ENCODE assay signal across 22 cellular contexts in the genomic region with DNA sequence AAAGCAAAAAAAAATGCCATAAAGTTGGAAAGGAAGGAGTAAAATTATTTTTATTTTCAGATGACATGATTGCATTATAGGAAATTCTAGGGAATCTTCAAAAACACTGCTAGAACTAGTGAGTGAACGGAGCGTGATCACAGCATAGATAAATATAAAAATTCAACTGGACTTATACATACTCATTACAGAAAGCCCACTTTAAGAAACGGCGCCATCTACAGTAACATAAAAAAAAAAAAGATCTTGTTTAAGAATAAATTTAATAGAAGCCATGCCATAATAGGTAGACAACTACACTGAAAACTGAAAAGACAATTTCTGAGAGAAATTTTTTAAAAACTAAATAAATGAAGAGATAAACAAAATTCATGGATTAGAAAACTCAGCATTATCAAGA.
A peak's percentile ranks its signal among the peaks of the same experiment; 100 is the strongest.
DNase-seq lines count a peak whose midpoint lies in the region; ATAC-seq, FAIRE-seq and TF ChIP-seq lines count a peak whose summit lies in the region.
"Had no signal": no experiment of that assay in that cellular context is flagged by ENCODE, and none has a peak within 500 bp of the region (broad histone marks: within the 10 kb centered on the region; RNA-seq: fewer than 3 reads in every experiment).

No MANE protein-coding gene starts in this region.

- FAIRE-seq in D721Med (lab: Jason Lieb, UNC) = no peak
- peak; percentile 6 for FAIRE-seq in kidney (lab: Jason Lieb, UNC)
- FAIRE-seq: GM12891, HepG2 had no signal

- H4K20me1 ChIP-seq in OCI-LY7 (ENCODE audit: insufficient read depth, low read length) = no peaks in the 10 kb centered on the region

- CTCF ChIA-PET in OCI-LY7 (lab: Charles Lee; ENCODE audit: unreplicated experiment) = no interaction called here

- TF ChIP-seq CTCF in D721Med (IDR thresholded peaks at IDR 0.05; ENCODE audit: insufficient read depth, missing control alignments) = peak; percentile 21
- peak; percentile 61; the same call in 1 of the 2 replicates for TF ChIP-seq CTCF in OCI-LY7 (conservative IDR thresholded peaks at IDR 0.05; ENCODE audit: low read length)
- no peak for TF ChIP-seq CTCF in kidney (IDR thresholded peaks at IDR 0.05; ENCODE audit: borderline replicate concordance, extremely low read depth, insufficient read depth)
- no peak for TF ChIP-seq CTCF in mucosa of descending colon (IDR thresholded peaks at IDR 0.05)

- H3K4me1 ChIP-seq in OCI-LY7 (ENCODE audit: insufficient read depth, low read length, poor library complexity, severe bottlenecking) (no peaks in the 10 kb centered on the region), kidney (ENCODE audit: control insufficient read depth in 1 of 2, insufficient read depth in 1 of 2, low read depth in 1 of 2, low read length in 2 of 2) (no peaks in the 10 kb centered on the region), mucosa of descending colon (ENCODE audit: low read depth) (peaks cover 6% of the 10 kb centered on the region)
- H3K4me1 ChIP-seq: BLaER1 treated with 17β-estradiol and CSF1 and Interleukin-3, amounts not matched to agents 10 nM and 100 nM; right lobe of liver; upper lobe of right lung had no signal

- in situ Hi-C loops in KBM-7 (cut with MboI; ENCODE audit: low pct_unique_long_range_greater_than_20kb, low sequenced_read_pairs) = no loop called here

- POLR2A ChIA-PET in OCI-LY7 (lab: Charles Lee) = interaction anchor here (0.8 kb wide), 1 partner anchor 20 kb away, joined by 3 read pairs; no protein-coding TSS in a partner anchor

- no peak overlapping the region for H3K4me2 ChIP-seq in OCI-LY7 (ENCODE audit: low read length)
- H3K4me2 ChIP-seq: BLaER1 treated with 17β-estradiol and CSF1 and Interleukin-3, amounts not matched to agents 10 nM and 100 nM had no signal

- H3K36me3 ChIP-seq in OCI-LY7 (ENCODE audit: insufficient read depth, low read length) (no peaks in the 10 kb centered on the region), kidney (ENCODE audit: control insufficient read depth in 1 of 2, insufficient read depth in 2 of 2, low read length in 2 of 2) (no peaks in the 10 kb centered on the region), mucosa of descending colon (ENCODE audit: low read depth) (no peaks in the 10 kb centered on the region)
- H3K36me3 ChIP-seq: BLaER1 treated with 17β-estradiol and CSF1 and Interleukin-3, amounts not matched to agents 10 nM and 100 nM; right lobe of liver; upper lobe of right lung had no signal

- no peaks in the 10 kb centered on the region for H3K9me2 ChIP-seq in OCI-LY7 (ENCODE audit: insufficient read depth, low read length)

- no peaks in the 10 kb centered on the region for H3K79me2 ChIP-seq in OCI-LY7 (ENCODE audit: insufficient read depth, low read depth, low read length)

- DNase-seq in D721Med (ENCODE audit: insufficient read length, low spot score) (no peak), KBM-7 (peak; percentile 6), OCI-LY7 (ENCODE audit: low spot score) (no peak), kidney (no peak), EL (no peak), mucosa of descending colon (no peak), NCI-H146 treated with DMSO at 0.1 percent for 48 hours (lab: John Stamatoyannopoulos, UW; ENCODE audit: unreplicated experiment) (no peak)
- DNase-seq: activated CD8-positive, alpha-beta memory T cell treated with anti-CD3 and anti-CD28 coated beads, Interleukin-2, amount 50 U/mL, for 48 hours; caudate nucleus; head of caudate nucleus; naive thymus-derived CD4-positive, alpha-beta T cell; NCI-H2081 treated with DMSO at 0.1 percent for 48 hours; right lobe of liver; stimulated activated CD4-positive, alpha-beta T cell treated with anti-CD3 and anti-CD28 coated beads, Interleukin-2, amount 100 ng/mL, for 48 hours; SW 1271; upper lobe of right lung had no signal

- H2AFZ ChIP-seq in OCI-LY7 (ENCODE audit: low read length) = no peak overlapping the region

- H3K9ac ChIP-seq in kidney (ENCODE audit: low read length in 2 of 2) = no peak overlapping the region
- H3K9ac ChIP-seq: BLaER1 treated with 17β-estradiol and CSF1 and Interleukin-3, amounts not matched to agents 10 nM and 100 nM had no signal

- BruUV-seq in OCI-LY7 (replicated peaks; lab: Mats Ljungman, UMichigan) = no TSS peak

- no peak for ATAC-seq in esophagus mucosa
- ATAC-seq in mucosa of descending colon = no peak
- ATAC-seq: activated naive CD4-positive, alpha-beta T cell treated with anti-CD3 and anti-CD28 coated beads, Interleukin-2, amount 50 U/mL, for 72 hours; HepG2; left lobe of liver; naive thymus-derived CD4-positive, alpha-beta T cell; right lobe of liver; upper lobe of right lung had no signal

- H3K4me3 ChIP-seq in OCI-LY7 (ENCODE audit: low read depth, low read length, poor library complexity, severe bottlenecking) (no peak overlapping the region), kidney (ENCODE audit: low read length in 2 of 2) (no peak overlapping the region), mucosa of descending colon (no peak overlapping the region)
- H3K4me3 ChIP-seq: BLaER1 treated with 17β-estradiol and CSF1 and Interleukin-3, amounts not matched to agents 10 nM and 100 nM; right lobe of liver; upper lobe of right lung had no signal

- intact Hi-C loops in OCI-LY7 (cut with micrococcal nuclease; ENCODE audit: unreplicated experiment) (loop anchor here (5.0 kb wide), 1 partner anchor 592 kb away; no protein-coding TSS in a partner anchor), kidney (cut with DNase I) (no loop called here), mucosa of descending colon (cut with DNase I, micrococcal nuclease) (no loop called here)

- H3K27ac ChIP-seq in OCI-LY7 (ENCODE audit: low read depth, low read length, poor library complexity, severe bottlenecking) (no peak overlapping the region), kidney (ENCODE audit: low read depth in 2 of 2, low read length in 2 of 2) (no peak overlapping the region)
- H3K27ac ChIP-seq: BLaER1 treated with 17β-estradiol and CSF1 and Interleukin-3, amounts not matched to agents 10 nM and 100 nM; right lobe of liver; upper lobe of right lung had no signal

- no peaks in the 10 kb centered on the region for H3K9me3 ChIP-seq in OCI-LY7 (ENCODE audit: low read length)
- no peaks in the 10 kb centered on the region for H3K9me3 ChIP-seq in kidney (ENCODE audit: control insufficient read depth in 1 of 2, low read length in 2 of 2)
- no peaks in the 10 kb centered on the region for H3K9me3 ChIP-seq in mucosa of descending colon
- H3K9me3 ChIP-seq: BLaER1 treated with 17β-estradiol and CSF1 and Interleukin-3, amounts not matched to agents 10 nM and 100 nM; right lobe of liver; upper lobe of right lung had no signal

Comparison
In these comparisons a context has a peak if more than half of its experiments do, and no peak if none do; other contexts are left out.
1. CTCF ChIP-seq: peak in D721Med (single experiment) and OCI-LY7 (single experiment); none in kidney (single experiment) and mucosa of descending colon (single experiment).